Comparison of ENCODE assay signal across 21 cellular contexts in genomic region chr15:36469567-36469966, GRCh38.
DNase-seq lines count a peak whose midpoint lies in the region; ATAC-seq, FAIRE-seq and TF ChIP-seq lines count a peak whose summit lies in the region.
"Had no signal": no experiment of that assay in that cellular context is flagged by ENCODE, and none has a peak within 500 bp of the region (broad histone marks: within the 10 kb centered on the region; RNA-seq: fewer than 3 reads in every experiment).

No MANE protein-coding gene starts in this region.

- 69 to 76% methylated on average over 4 of the region's 4 CpGs for WGBS in pancreas, 2 donors

- no peaks in the 10 kb centered on the region for H4K20me1 ChIP-seq in astrocyte (ENCODE audit: insufficient read depth, low read length)

- H3K4me1 ChIP-seq in astrocyte (ENCODE audit: insufficient read depth, low read length) (peaks cover 15% of the 10 kb centered on the region), foreskin keratinocyte (peaks cover 17% of the 10 kb centered on the region), pancreas (no peaks in the 10 kb centered on the region)
- H3K4me1 ChIP-seq: psoas muscle had no signal

- TF ChIP-seq CTCF in HFFc6 (IDR thresholded peaks at IDR 0.05) = no peak
- TF ChIP-seq CTCF in astrocyte (IDR thresholded peaks at IDR 0.05; ENCODE audit: insufficient read depth, low read depth, low read length) = no peak
- TF ChIP-seq CTCF in foreskin keratinocyte (conservative IDR thresholded peaks at IDR 0.05) = no peak
- no peak for TF ChIP-seq CTCF in retinal pigment epithelial cell (conservative IDR thresholded peaks at IDR 0.05; ENCODE audit: low read depth, low read length)
- no peak for TF ChIP-seq CTCF in pancreas (IDR thresholded peaks at IDR 0.05)

- H3K36me3 ChIP-seq in astrocyte (ENCODE audit: insufficient read depth, low read length) (no peaks in the 10 kb centered on the region), pancreas (no peaks in the 10 kb centered on the region)
- H3K36me3 ChIP-seq: esophagus muscularis mucosa had no signal

- H3K4me1 Mint-ChIP-seq in HFFc6 (ENCODE audit: low read depth) (peaks cover 46% of the 10 kb centered on the region), astrocyte (ENCODE audit: low read depth, unreplicated experiment) (peaks cover 21% of the 10 kb centered on the region)

- intact Hi-C loops in pancreas (cut with DNase I) = no loop called here

- DNase-seq in HFFc6 (peak; percentile 12), astrocyte (ENCODE audit: low read depth) (peak; percentile 75), foreskin keratinocyte (peak in 1 of 2 donors; percentile 59), retinal pigment epithelial cell (ENCODE audit: low read depth) (peak; percentile 24), LoVo (ENCODE audit: low spot score) (no peak), NCI-H187 (lab: John Stamatoyannopoulos, UW) (no peak), pancreas (no peak)
- DNase-seq: activated CD4-positive, CD25-positive, alpha-beta regulatory T cell; aorta; DND-41; hippocampal formation; NCI-H1436 treated with DMSO at 0.1 percent for 48 hours; NCI-H2227 treated with DMSO at 0.1 percent for 48 hours; psoas muscle; stimulated activated CD4-positive, alpha-beta T cell treated with anti-CD3 and anti-CD28 coated beads, Interleukin-12 subunit alpha, Interleukin-12 subunit beta, amount 100 ng/mL, for 4 hours; stimulated activated naive CD4-positive, alpha-beta T cell treated with Interleukin-2 at 50 U/mL for 16 hours had no signal

- peak overlapping the region; percentile 6 for H2AFZ ChIP-seq in astrocyte (ENCODE audit: low read depth, low read length)

- H3K9me3 Mint-ChIP-seq in HFFc6 = no peaks in the 10 kb centered on the region
- H3K9me3 Mint-ChIP-seq in astrocyte (ENCODE audit: unreplicated experiment) = peaks cover 2% of the 10 kb centered on the region

- H3K79me2 ChIP-seq in astrocyte (ENCODE audit: insufficient read depth, low read length) = no peaks in the 10 kb centered on the region

- H3K27ac ChIP-seq in astrocyte (ENCODE audit: low read depth, low read length) (peak overlapping the region; percentile 53), foreskin keratinocyte (peak overlapping the region; percentile 37), pancreas (no peak overlapping the region)
- H3K27ac ChIP-seq: psoas muscle had no signal

- H3K27me3 ChIP-seq in astrocyte (ENCODE audit: insufficient read depth, low read length) (no peaks in the 10 kb centered on the region), foreskin keratinocyte (no peaks in the 10 kb centered on the region), pancreas (no peaks in the 10 kb centered on the region)
- H3K27me3 ChIP-seq: esophagus muscularis mucosa had no signal

- H3K4me3 Mint-ChIP-seq in HFFc6 = peak overlapping the region; percentile 37; the same call in 1 of the 2 replicates
- peak overlapping the region; percentile 40 for H3K4me3 Mint-ChIP-seq in astrocyte (ENCODE audit: unreplicated experiment)
- H3K4me3 Mint-ChIP-seq: dendritic cell treated with granulocyte-macrophage colony-stimulating factor and Interleukin-4, amounts not matched to agents 40 ng/mL and 50 ng/mL, for 4 days; T-helper 1 cell treated with Interleukin-12 subunit alpha and Interleukin-12 subunit beta and Interleukin-4 antibody, amounts not matched to agents 30 μg/mL and 1 μg/mL, for 36 hours had no signal

- peak overlapping the region; percentile 49 for H3K4me2 ChIP-seq in astrocyte (ENCODE audit: low read length)

- H3K9ac ChIP-seq in astrocyte (ENCODE audit: low read length) = peak overlapping the region; percentile 32

- ATAC-seq in foreskin keratinocyte (no peak), pancreas (no peak), HG03354 (IDR thresholded peaks at IDR 0.05; ENCODE audit: poor library complexity, severe bottlenecking, unreplicated experiment) (no peak)
- ATAC-seq: left lobe of liver, psoas muscle had no signal

- no peak overlapping the region for H3K4me3 ChIP-seq in astrocyte (ENCODE audit: insufficient read depth, low read depth, low read length)
- no peak overlapping the region for H3K4me3 ChIP-seq in retinal pigment epithelial cell (ENCODE audit: low read length)
- H3K4me3 ChIP-seq in pancreas = no peak overlapping the region
- H3K4me3 ChIP-seq: esophagus muscularis mucosa, psoas muscle had no signal

- H3K27ac Mint-ChIP-seq in HFFc6 (peak overlapping the region; percentile 70), astrocyte (ENCODE audit: unreplicated experiment) (peak overlapping the region; percentile 91)
- H3K27ac Mint-ChIP-seq: dendritic cell treated with granulocyte-macrophage colony-stimulating factor and Interleukin-4, amounts not matched to agents 40 ng/mL and 50 ng/mL, for 4 days; T-helper 1 cell treated with Interleukin-12 subunit alpha and Interleukin-12 subunit beta and Interleukin-4 antibody, amounts not matched to agents 30 μg/mL and 1 μg/mL, for 36 hours had no signal

- H3K27me3 Mint-ChIP-seq in HFFc6 (ENCODE audit: insufficient read depth) (no peaks in the 10 kb centered on the region), astrocyte (ENCODE audit: low read depth, unreplicated experiment) (no peaks in the 10 kb centered on the region)
- H3K27me3 Mint-ChIP-seq: dendritic cell treated with granulocyte-macrophage colony-stimulating factor and Interleukin-4, amounts not matched to agents 40 ng/mL and 50 ng/mL, for 4 days had no signal

- peak; percentile 72 for FAIRE-seq in astrocyte (lab: Jason Lieb, UNC)
- FAIRE-seq in pancreas (lab: Jason Lieb, UNC) = no peak

- H3K9me3 ChIP-seq in astrocyte (ENCODE audit: insufficient read depth, low read depth, low read length) = no peaks in the 10 kb centered on the region
- no peaks in the 10 kb centered on the region for H3K9me3 ChIP-seq in pancreas
- H3K9me3 ChIP-seq: esophagus muscularis mucosa, psoas muscle had no signal

- no peaks in the 10 kb centered on the region for H3K36me3 Mint-ChIP-seq in HFFc6 (ENCODE audit: low read depth)
- no peaks in the 10 kb centered on the region for H3K36me3 Mint-ChIP-seq in astrocyte (ENCODE audit: low read depth, unreplicated experiment)

Comparison
In these comparisons a context has a peak if more than half of its experiments do, and no peak if none do; other contexts are left out.
1. DNase-seq: peak in HFFc6 (single experiment), astrocyte (single experiment) and retinal pigment epithelial cell (single experiment); none in LoVo (single experiment), NCI-H187 (0 of 2) and pancreas (0 of 6).
2. H3K27ac ChIP-seq: peak in astrocyte (single experiment) and foreskin keratinocyte (single experiment); none in pancreas (0 of 4).